16 cellular contexts compared by ENCODE assay signal in genomic region chr6:72554761-72555221, GRCh38.
DNase-seq lines count a peak whose midpoint lies in the region; ATAC-seq and TF ChIP-seq lines count a peak whose summit lies in the region.
"Had no signal": no experiment of that assay in that cellular context is flagged by ENCODE, and none has a peak within 500 bp of the region (broad histone marks: within the 10 kb centered on the region; RNA-seq: fewer than 3 reads in every experiment).

No MANE protein-coding gene starts in this region.

- H3K27ac ChIP-seq in AG04450 (ENCODE audit: low read depth, low read length) = peak overlapping the region; percentile 31

- no peak for ATAC-seq in WTC11
- no peak for ATAC-seq in left lobe of liver

- POLR2A ChIA-PET in AG04450 (lab: Yijun Ruan, JAX) (no interaction called here), WTC11 (lab: Charles Lee) (no interaction called here)
- POLR2A ChIA-PET in activated CD4-positive, alpha-beta memory T cell treated with anti-CD3 and anti-CD28 coated beads for 36 hours (lab: Charles Lee) = no interaction called here

- intact Hi-C loops in activated CD4-positive, alpha-beta memory T cell treated with anti-CD3 and anti-CD28 coated beads for 36 hours (cut with micrococcal nuclease) = loop anchor here (5.0 kb wide), 1 partner anchor 68 kb away; the partner anchor contains the start of gene KCNQ5

- H3K36me3 Mint-ChIP-seq in HFFc6 (ENCODE audit: low read depth) (peaks cover 15% of the 10 kb centered on the region), WTC11 (no peaks in the 10 kb centered on the region)
- H3K36me3 Mint-ChIP-seq in activated CD4-positive, alpha-beta memory T cell treated with anti-CD3 and anti-CD28 coated beads for 36 hours = no peaks in the 10 kb centered on the region

- H3K4me3 ChIP-seq in AG04450 (ENCODE audit: low read depth, low read length) = no peak overlapping the region

- no peaks in the 10 kb centered on the region for H3K27me3 ChIP-seq in AG04450 (ENCODE audit: control insufficient read depth, insufficient read depth, low read length)

- H3K4me1 Mint-ChIP-seq in HFFc6 (ENCODE audit: low read depth) (peaks cover 74% of the 10 kb centered on the region), WTC11 (peaks cover 64% of the 10 kb centered on the region)
- peaks cover 11% of the 10 kb centered on the region for H3K4me1 Mint-ChIP-seq in activated CD4-positive, alpha-beta memory T cell treated with anti-CD3 and anti-CD28 coated beads for 36 hours (ENCODE audit: low read depth)
- H3K4me1 Mint-ChIP-seq: B cell had no signal

- H3K9me3 ChIP-seq in AG04450 (ENCODE audit: control insufficient read depth, insufficient read depth, low read length) = no peaks in the 10 kb centered on the region

- no peak for DNase-seq in AG04450 (ENCODE audit: low read depth, low spot score)
- DNase-seq in HFFc6 = peak; percentile 69
- no peak for DNase-seq in WTC11 (ENCODE audit: low spot score)
- peak; percentile 41 for DNase-seq in iris pigment epithelial cell (ENCODE audit: low read depth)
- no peak for DNase-seq in amygdala (lab: John Stamatoyannopoulos, UW)
- no peak for DNase-seq in activated CD4-positive, alpha-beta memory T cell treated with anti-CD3 and anti-CD28 coated beads for 36 hours
- DNase-seq in NCI-H510A treated with DMSO at 0.1 percent for 48 hours (lab: John Stamatoyannopoulos, UW) = no peak
- DNase-seq in left lobe of liver (ENCODE audit: low spot score) = no peak
- DNase-seq: activated CD4-positive, alpha-beta T cell treated with anti-CD3 and anti-CD28 coated beads, Interleukin-2, amount 10 ng/mL, durations not matched to agents 7 days and 5 days; endodermal cell; kidney; RPMI8226; stimulated activated CD4-positive, alpha-beta T cell treated with anti-CD3 and anti-CD28 coated beads, Interleukin-1b, Interleukin-23, amount 100 ng/mL, for 48 hours; stimulated activated CD8-positive, alpha-beta memory T cell treated with anti-CD3 and anti-CD28 coated beads, Interleukin-4, amount 100 ng/mL, for 48 hours; T-helper 2 cell had no signal

- H3K27me3 Mint-ChIP-seq in HFFc6 (ENCODE audit: insufficient read depth) (no peaks in the 10 kb centered on the region), WTC11 (ENCODE audit: low read depth) (no peaks in the 10 kb centered on the region)
- no peaks in the 10 kb centered on the region for H3K27me3 Mint-ChIP-seq in activated CD4-positive, alpha-beta memory T cell treated with anti-CD3 and anti-CD28 coated beads for 36 hours
- H3K27me3 Mint-ChIP-seq: activated CD4-positive, alpha-beta T cell treated with anti-CD3 and anti-CD28 coated beads, Interleukin-2, amount 10 ng/mL, durations not matched to agents 7 days and 5 days had no signal

- TF ChIP-seq CTCF in AG04450 (IDR thresholded peaks at IDR 0.05; ENCODE audit: low read depth, low read length) (no peak), HFFc6 (IDR thresholded peaks at IDR 0.05) (peak; percentile 41), WTC11 (IDR thresholded peaks at IDR 0.05) (no peak)

- peak overlapping the region; percentile 95 for H3K27ac Mint-ChIP-seq in HFFc6
- H3K27ac Mint-ChIP-seq in WTC11 = peak overlapping the region; percentile 75
- H3K27ac Mint-ChIP-seq in activated CD4-positive, alpha-beta memory T cell treated with anti-CD3 and anti-CD28 coated beads for 36 hours = no peak overlapping the region
- H3K27ac Mint-ChIP-seq: activated CD4-positive, alpha-beta T cell treated with anti-CD3 and anti-CD28 coated beads, Interleukin-2, amount 10 ng/mL, durations not matched to agents 7 days and 5 days; B cell; endodermal cell had no signal

- CTCF ChIA-PET in AG04450 (lab: Charles Lee) = interaction anchor here (0.9 to 1.2 kb wide), 3 partner anchors 25 to 70 kb away, joined by 3 to 8 read pairs (median 3); no protein-coding TSS in a partner anchor
- CTCF ChIA-PET in WTC11 (lab: Charles Lee) = interaction anchor here (1.0 to 2.1 kb wide), 3 partner anchors 25 to 143 kb away, joined by 3 to 10 read pairs (median 5); no protein-coding TSS in a partner anchor
- CTCF ChIA-PET in activated CD4-positive, alpha-beta memory T cell treated with anti-CD3 and anti-CD28 coated beads for 36 hours (lab: Charles Lee) = interaction anchor here (1.2 kb wide), 1 partner anchor 63 kb away, joined by 3 read pairs; no protein-coding TSS in a partner anchor

- peak overlapping the region; percentile 73 for H3K4me3 Mint-ChIP-seq in HFFc6
- H3K4me3 Mint-ChIP-seq in WTC11 = no peak overlapping the region
- no peak overlapping the region for H3K4me3 Mint-ChIP-seq in activated CD4-positive, alpha-beta memory T cell treated with anti-CD3 and anti-CD28 coated beads for 36 hours
- H3K4me3 Mint-ChIP-seq: activated CD4-positive, alpha-beta T cell treated with anti-CD3 and anti-CD28 coated beads, Interleukin-2, amount 10 ng/mL, durations not matched to agents 7 days and 5 days; B cell; endodermal cell had no signal

- H3K9me3 Mint-ChIP-seq in HFFc6 = no peaks in the 10 kb centered on the region
- no peaks in the 10 kb centered on the region for H3K9me3 Mint-ChIP-seq in WTC11
- no peaks in the 10 kb centered on the region for H3K9me3 Mint-ChIP-seq in activated CD4-positive, alpha-beta memory T cell treated with anti-CD3 and anti-CD28 coated beads for 36 hours
- H3K9me3 Mint-ChIP-seq: activated CD4-positive, alpha-beta T cell treated with anti-CD3 and anti-CD28 coated beads, Interleukin-2, amount 10 ng/mL, durations not matched to agents 7 days and 5 days; endodermal cell had no signal

TF ChIP-seq in WTC11, 78 proteins besides CTCF, POLR2A, EP300 and RAD21:
- TF ChIP-seq HMGA2 (CRISPR knock-in tag; IDR thresholded peaks at IDR 0.05) (no peak), MLX (CRISPR knock-in tag; IDR thresholded peaks at IDR 0.05) (no peak), ZNF317 (CRISPR knock-in tag; IDR thresholded peaks at IDR 0.05; ENCODE audit: borderline replicate concordance, low read depth) (no peak), USF1 (CRISPR knock-in tag; IDR thresholded peaks at IDR 0.05) (no peak), FOXK1 (CRISPR knock-in tag; IDR thresholded peaks at IDR 0.05) (no peak), MAX (CRISPR knock-in tag; IDR thresholded peaks at IDR 0.05) (no peak)

Comparison
In these comparisons a context has a peak if more than half of its experiments do, and no peak if none do; other contexts are left out.
1. DNase-seq: peak in HFFc6 (single experiment) and iris pigment epithelial cell (single experiment); none in AG04450 (single experiment), WTC11 (single experiment), amygdala (0 of 56), activated CD4-positive, alpha-beta memory T cell treated with anti-CD3 and anti-CD28 coated beads for 36 hours (single experiment), NCI-H510A treated with DMSO at 0.1 percent for 48 hours (single experiment) and left lobe of liver (single experiment).